ENCODE assay signal across 17 cellular contexts in the genomic region with DNA sequence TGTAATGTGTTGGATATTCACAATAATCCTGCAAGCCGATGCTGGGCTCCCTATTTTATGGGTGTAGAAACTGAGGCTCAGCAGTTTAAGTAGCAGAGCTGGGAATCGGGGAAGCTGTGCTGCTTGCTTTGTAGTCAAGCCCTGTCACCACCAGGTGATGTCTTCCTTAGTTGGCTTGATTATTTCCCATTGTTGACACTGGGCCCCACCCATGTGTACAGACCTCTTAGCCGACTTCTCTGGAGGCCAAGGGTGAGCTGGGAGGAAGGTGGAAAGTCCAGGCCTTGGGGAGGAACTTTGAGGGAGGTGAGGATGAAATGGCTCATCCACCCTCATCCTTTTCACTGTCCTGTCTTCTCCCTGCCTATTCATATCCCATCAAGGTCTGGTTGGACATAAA.
A peak's percentile ranks its signal among the peaks of the same experiment; 100 is the strongest.
DNase-seq lines count a peak whose midpoint lies in the region; TF ChIP-seq lines count a peak whose summit lies in the region.
"Had no signal": no experiment of that assay in that cellular context is flagged by ENCODE, and none has a peak within 500 bp of the region (broad histone marks: within the 10 kb centered on the region; RNA-seq: fewer than 3 reads in every experiment).

No MANE protein-coding gene starts in this region.

- no peaks in the 10 kb centered on the region for H3K36me3 ChIP-seq in Caco-2 (ENCODE audit: control insufficient read depth, insufficient read depth, low read length)
- no peaks in the 10 kb centered on the region for H3K36me3 ChIP-seq in colonic mucosa
- no peaks in the 10 kb centered on the region for H3K36me3 ChIP-seq in osteoblast (ENCODE audit: insufficient read depth, low read length)

- H3K9me3 ChIP-seq in Caco-2, result no peaks in the 10 kb centered on the region
- H3K9me3 ChIP-seq in colonic mucosa, result no peaks in the 10 kb centered on the region
- no peaks in the 10 kb centered on the region for H3K9me3 ChIP-seq in osteoblast (ENCODE audit: low read depth, low read length)
- H3K9me3 ChIP-seq: SK-N-SH had no signal

- H3K4me1 ChIP-seq in Caco-2 (peaks cover 11% of the 10 kb centered on the region), colonic mucosa (no peaks in the 10 kb centered on the region), osteoblast (ENCODE audit: insufficient read depth, low read length) (no peaks in the 10 kb centered on the region)

- H3K27me3 ChIP-seq in Caco-2 (replicated peaks; ENCODE audit: control insufficient read depth, insufficient read depth, low read length) (no peaks in the 10 kb centered on the region), colonic mucosa (no peaks in the 10 kb centered on the region), osteoblast (ENCODE audit: insufficient read depth, low read length) (no peaks in the 10 kb centered on the region)

- H4K20me1 ChIP-seq in osteoblast (ENCODE audit: insufficient read depth, low read length), result no peaks in the 10 kb centered on the region

- peak; percentile 56 to 71 for DNase-seq in Caco-2
- peak; percentile 76 for DNase-seq in HT-29 (ENCODE audit: low spot score)
- DNase-seq in colonic mucosa, result peak; percentile 77
- peak; percentile 18 for DNase-seq in osteoblast (ENCODE audit: insufficient read length, low spot score, missing footprints)
- DNase-seq in DMS 273 (lab: John Stamatoyannopoulos, UW; ENCODE audit: unreplicated experiment), result no peak
- no peak for DNase-seq in NCI-H1417 treated with DMSO at 0.1 percent for 48 hours (lab: John Stamatoyannopoulos, UW)
- DNase-seq in middle frontal gyrus (ENCODE audit: extremely low spot score, low spot score), result no peak
- no peak for DNase-seq in cerebellar nuclear complex (lab: John Stamatoyannopoulos, UW)
- DNase-seq: Calu3; CD4-positive, CD25-positive, alpha-beta regulatory T cell; DND-41; KBM-7; NCI-H1694; NCI-H446; NCI-H82; SK-N-SH; T-helper 1 cell had no signal

- BruUV-seq in Caco-2 (replicated peaks; lab: Mats Ljungman, UMichigan), result no TSS peak

- intact Hi-C loops in Caco-2 (cut with micrococcal nuclease; ENCODE audit: unreplicated experiment) (loop anchor here (2.0 kb wide), 1 partner anchor 60 kb away; the partner anchor contains the start of gene CAPN13), colonic mucosa (cut with DNase I) (loop anchor here (5.0 kb wide), 1 partner anchor 60 kb away; the partner anchor contains the start of gene CAPN13)

- POLR2A ChIA-PET in Caco-2 (lab: Charles Lee), result no interaction called here

- no peak overlapping the region for H3K4me2 ChIP-seq in osteoblast (ENCODE audit: insufficient read depth, low read length)
- H3K4me2 ChIP-seq: SK-N-SH had no signal

- H2AFZ ChIP-seq in osteoblast (ENCODE audit: low read length), result no peak overlapping the region

- no peak overlapping the region for H3K27ac Mint-ChIP-seq in Caco-2 (ENCODE audit: unreplicated experiment)
- H3K27ac Mint-ChIP-seq: CD4-positive, CD25-positive, alpha-beta regulatory T cell had no signal

- no peak overlapping the region for H3K9ac ChIP-seq in colonic mucosa (ENCODE audit: low read depth in 2 of 2, low read length in 2 of 2)
- H3K9ac ChIP-seq: SK-N-SH had no signal

- peak in 1 of 2 experiments; percentile 54 for TF ChIP-seq CTCF in Caco-2 (IDR thresholded peaks at IDR 0.05; ENCODE audit: insufficient read depth in 1 of 2, low read depth in 1 of 2, low read length in 1 of 2, severe bottlenecking in 1 of 2, unreplicated experiment in 1 of 2)
- TF ChIP-seq CTCF in colonic mucosa (IDR thresholded peaks at IDR 0.05), result peak; percentile 27
- TF ChIP-seq CTCF in osteoblast (IDR thresholded peaks at IDR 0.05; ENCODE audit: extremely low read depth, low read depth, low read length), result no peak

- H3K4me3 Mint-ChIP-seq in Caco-2 (ENCODE audit: unreplicated experiment), result no peak overlapping the region

- H3K36me3 Mint-ChIP-seq in Caco-2 (ENCODE audit: insufficient read depth, unreplicated experiment), result no peaks in the 10 kb centered on the region
- H3K36me3 Mint-ChIP-seq: CD4-positive, CD25-positive, alpha-beta regulatory T cell had no signal

- H3K4me1 Mint-ChIP-seq in Caco-2 (ENCODE audit: low read depth, unreplicated experiment), result peaks cover 6% of the 10 kb centered on the region
- H3K4me1 Mint-ChIP-seq: CD4-positive, CD25-positive, alpha-beta regulatory T cell had no signal

- H3K9me3 Mint-ChIP-seq in Caco-2 (ENCODE audit: unreplicated experiment), result peaks cover 9% of the 10 kb centered on the region
- H3K9me3 Mint-ChIP-seq: CD4-positive, CD25-positive, alpha-beta regulatory T cell had no signal

- no peaks in the 10 kb centered on the region for H3K79me2 ChIP-seq in osteoblast (ENCODE audit: insufficient read depth, low read length)

- peaks cover 4% of the 10 kb centered on the region for H3K27me3 Mint-ChIP-seq in Caco-2 (ENCODE audit: insufficient read depth, unreplicated experiment)
- H3K27me3 Mint-ChIP-seq: CD4-positive, CD25-positive, alpha-beta regulatory T cell had no signal

- no peak overlapping the region for H3K27ac ChIP-seq in colonic mucosa
- no peak overlapping the region for H3K27ac ChIP-seq in osteoblast (ENCODE audit: low read depth, low read length)

- CTCF ChIA-PET in Caco-2 (lab: Charles Lee), result interaction anchor here (0.8 to 1.5 kb wide), 2 partner anchors 36 to 60 kb away, joined by 3 to 9 read pairs; partner anchors contain the start of gene CAPN13

- H3K4me3 ChIP-seq in Caco-2 (ENCODE audit: low read depth, low read length) (no peak overlapping the region), colonic mucosa (no peak overlapping the region), osteoblast (ENCODE audit: insufficient read depth, low read length) (no peak overlapping the region)

Comparison
In these comparisons a context has a peak if more than half of its experiments do, and no peak if none do; other contexts are left out.
1. DNase-seq: peak in Caco-2 (2 of 2), HT-29 (single experiment), colonic mucosa (single experiment) and osteoblast (single experiment); none in DMS 273 (single experiment), NCI-H1417 treated with DMSO at 0.1 percent for 48 hours (single experiment), middle frontal gyrus (single experiment) and cerebellar nuclear complex (0 of 2).